Comparison of ENCODE assay signal across 21 cellular contexts in the genomic region with DNA sequence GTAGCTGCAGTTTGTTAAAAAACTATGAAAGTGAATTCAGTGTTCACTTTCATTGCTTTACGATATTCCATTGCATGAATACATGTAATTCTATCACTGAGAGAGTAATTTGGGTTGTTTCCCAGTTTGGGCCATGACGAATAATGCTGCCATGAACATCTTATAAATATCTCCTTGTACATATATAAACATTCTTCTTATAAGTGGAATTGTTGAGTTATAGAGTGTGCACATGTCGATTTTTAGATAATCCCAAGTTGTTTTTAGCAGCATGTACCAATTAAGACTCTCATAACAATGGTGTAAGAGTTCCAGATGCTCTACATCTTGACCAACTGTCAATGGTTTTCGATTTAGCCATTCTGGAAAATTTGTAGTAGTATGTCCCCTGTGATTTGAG. TPM values are rescaled to one million over a fixed set of nuclear protein-coding genes. Genes with fewer than 3 reads are reported as not detected.
DNase-seq lines count a peak whose midpoint lies in the region; ATAC-seq and TF ChIP-seq lines count a peak whose summit lies in the region.
"Had no signal": no experiment of that assay in that cellular context is flagged by ENCODE, and none has a peak within 500 bp of the region (broad histone marks: within the 10 kb centered on the region; RNA-seq: fewer than 3 reads in every experiment).

No MANE protein-coding gene starts in this region.

- CTCF ChIA-PET in AG04450 (lab: Charles Lee), result interaction anchor here (1.7 kb wide), 1 partner anchor 34 kb away, joined by 10 read pairs; no protein-coding TSS in a partner anchor

- peak overlapping the region; percentile 23; the same call in 1 of the 2 replicates for H3K4me3 Mint-ChIP-seq in HFFc6
- H3K4me3 Mint-ChIP-seq in chondrocyte (ENCODE audit: unreplicated experiment), result no peak overlapping the region
- H3K4me3 Mint-ChIP-seq: B cell, CD14-positive monocyte had no signal

- H3K27me3 Mint-ChIP-seq in HFFc6 (ENCODE audit: insufficient read depth) (no peaks in the 10 kb centered on the region), chondrocyte (ENCODE audit: low read depth) (no peaks in the 10 kb centered on the region)
- H3K27me3 Mint-ChIP-seq: B cell had no signal

- H3K4me1 Mint-ChIP-seq in HFFc6 (ENCODE audit: low read depth) (peaks cover 23% of the 10 kb centered on the region), chondrocyte (ENCODE audit: low read depth) (peaks cover 22% of the 10 kb centered on the region)
- H3K4me1 Mint-ChIP-seq: B cell had no signal

- TF ChIP-seq CTCF in AG04450 (IDR thresholded peaks at IDR 0.05; ENCODE audit: low read depth, low read length) (no peak), HFFc6 (IDR thresholded peaks at IDR 0.05) (no peak), chondrocyte (IDR thresholded peaks at IDR 0.05) (no peak), fibroblast of the aortic adventitia (IDR thresholded peaks at IDR 0.05; ENCODE audit: insufficient read depth, low read length) (no peak)

- DNase-seq in AG04450 (ENCODE audit: low read depth, low spot score), result peak; percentile 76
- no peak for DNase-seq in HFFc6
- no peak for DNase-seq in chondrocyte (ENCODE audit: low spot score)
- peak; percentile 26 for DNase-seq in fibroblast of the aortic adventitia (ENCODE audit: low read depth)
- DNase-seq in effector CD4-positive, alpha-beta T cell, result no peak
- no peak for DNase-seq in OCI-M1 (lab: John Stamatoyannopoulos, UW)
- DNase-seq in anterior cingulate cortex (lab: John Stamatoyannopoulos, UW), result no peak
- DNase-seq: ACHN, GDM1, KG1, MV-4-11, NCI-H1105 treated with DMSO at 0.1 percent for 48 hours, NCI-H2029 treated with DMSO at 0.1 percent for 48 hours, NCI-H345, NCI-H526 treated with DMSO at 0.1 percent for 48 hours, Right ventricle myocardium superior had no signal

- ATAC-seq in GM21360 (IDR thresholded peaks at IDR 0.05; ENCODE audit: unreplicated experiment), result no peak

- no peak overlapping the region for H3K27ac ChIP-seq in AG04450 (ENCODE audit: low read depth, low read length)
- H3K27ac ChIP-seq: 22Rv1, HL-60 had no signal

- peak overlapping the region; percentile 32; the same call in 1 of the 2 replicates for H3K27ac Mint-ChIP-seq in HFFc6
- peak overlapping the region; percentile 10 for H3K27ac Mint-ChIP-seq in chondrocyte (ENCODE audit: unreplicated experiment)
- H3K27ac Mint-ChIP-seq: B cell, CD14-positive monocyte had no signal

- POLR2A ChIA-PET in AG04450 (lab: Yijun Ruan, JAX), result interaction anchor here (0.7 kb wide), 1 partner anchor 69 kb away, joined by 3 read pairs; no protein-coding TSS in a partner anchor

- no peaks in the 10 kb centered on the region for H3K9me3 ChIP-seq in AG04450 (ENCODE audit: control insufficient read depth, insufficient read depth, low read length)

- H3K9me3 Mint-ChIP-seq in HFFc6 (no peaks in the 10 kb centered on the region), chondrocyte (ENCODE audit: low read depth) (no peaks in the 10 kb centered on the region)
- H3K9me3 Mint-ChIP-seq: CD14-positive monocyte had no signal

- no peaks in the 10 kb centered on the region for H3K27me3 ChIP-seq in AG04450 (ENCODE audit: control insufficient read depth, insufficient read depth, low read length)

- H3K4me3 ChIP-seq in AG04450 (ENCODE audit: low read depth, low read length), result no peak overlapping the region
- H3K4me3 ChIP-seq in fibroblast of the aortic adventitia (ENCODE audit: low read depth, low read length), result no peak overlapping the region

- H3K36me3 Mint-ChIP-seq in HFFc6 (ENCODE audit: low read depth) (no peaks in the 10 kb centered on the region), chondrocyte (ENCODE audit: low read depth) (peaks cover 2% of the 10 kb centered on the region)

RNA-seq across cellular contexts. Expression of a gene that starts 40.9 kb away (rescaled TPM):
- 13.2 and 21.6 TPM in 2 replicates for polyA plus RNA-seq in AG04450 (2011; rRNA removed)
- polyA minus RNA-seq in AG04450 (2011; rRNA and poly(A)+ RNA removed), result 5.1 and 11.1 TPM in 2 replicates
- total RNA-seq in HFFc6 (2021; fragmentation: NEBNext Ultra II Directional; extraction: Animal tissue kit (Norgen Biotek cat#: 25700)), result 1 to 10 TPM; 6.7 to 9.0 (median 7.7) TPM
- 7.5 to 11.6 TPM (median 8.5 TPM) in 3 replicates for total RNA-seq in chondrocyte
- 3.8 and 15.5 TPM in 2 replicates for total RNA-seq in fibroblast of the aortic adventitia (ENCODE audit: low replicate concordance)

Comparison
In these comparisons a context has a peak if more than half of its experiments do, and no peak if none do; other contexts are left out.
1. DNase-seq: peak in AG04450 (single experiment) and fibroblast of the aortic adventitia (single experiment); none in HFFc6 (single experiment), chondrocyte (single experiment), effector CD4-positive, alpha-beta T cell (single experiment), OCI-M1 (single experiment) and anterior cingulate cortex (0 of 58).